In genomic region chr17:43010667-43011308, GRCh38 we compare ENCODE assay signal across 1 cellular context.
TF ChIP-seq lines count a peak whose summit lies in the region.

No MANE protein-coding gene starts in this region.

TF ChIP-seq in HepG2, 621 proteins besides CTCF, POLR2A, EP300 and RAD21 (continued from another document and continues in another):
- TF ChIP-seq ZNF614 (CRISPR knock-in tag; IDR thresholded peaks at IDR 0.05; ENCODE audit: borderline replicate concordance) = peak; percentile 95
- no peak; the same call in 1 of the 2 replicates for TF ChIP-seq ZNF431 (CRISPR knock-in tag; IDR thresholded peaks at IDR 0.05; ENCODE audit: borderline replicate concordance, low read depth)
- TF ChIP-seq FOXP4 (CRISPR knock-in tag; IDR thresholded peaks at IDR 0.05) = peak; percentile 71
- no peak for TF ChIP-seq REST (IDR thresholded peaks at IDR 0.05; ENCODE audit: borderline replicate concordance in 1 of 2, low read depth in 1 of 2, low read length in 2 of 2)
- peak; percentile 87 for TF ChIP-seq MLX (CRISPR knock-in tag; IDR thresholded peaks at IDR 0.05)
- peak; percentile 99 for TF ChIP-seq ZBTB26 (CRISPR knock-in tag; IDR thresholded peaks at IDR 0.05; ENCODE audit: borderline replicate concordance)
- no peak for TF ChIP-seq TCF12 (IDR thresholded peaks at IDR 0.05)
- no peak for TF ChIP-seq TCF12 (CRISPR knock-in tag; IDR thresholded peaks at IDR 0.05)
- no peak for TF ChIP-seq ZNF576 (CRISPR knock-in tag; IDR thresholded peaks at IDR 0.05)
- TF ChIP-seq ZBED4 (CRISPR knock-in tag; IDR thresholded peaks at IDR 0.05; ENCODE audit: borderline replicate concordance) = peak; percentile 37; the same call in 1 of the 2 replicates
- TF ChIP-seq MIXL1 (CRISPR knock-in tag; IDR thresholded peaks at IDR 0.05) = peak; percentile 56; the same call in 1 of the 2 replicates
- no peak; the same call in 1 of the 2 replicates for TF ChIP-seq ZNF205 (CRISPR knock-in tag; IDR thresholded peaks at IDR 0.05)
- TF ChIP-seq ZNF24 (IDR thresholded peaks at IDR 0.05) = peak; percentile 96
- TF ChIP-seq SIX4 (CRISPR knock-in tag; IDR thresholded peaks at IDR 0.05) = peak; percentile 69; the same call in 1 of the 2 replicates
- TF ChIP-seq ZNF20 (CRISPR knock-in tag; IDR thresholded peaks at IDR 0.05) = no peak
- TF ChIP-seq RERE (CRISPR knock-in tag; IDR thresholded peaks at IDR 0.05; ENCODE audit: low read depth) = peak; percentile 80; the same call in 1 of the 2 replicates
- peak; percentile 63 for TF ChIP-seq CEBPG (CRISPR knock-in tag; IDR thresholded peaks at IDR 0.05)
- peak; percentile 3; the same call in 1 of the 2 replicates for TF ChIP-seq DDIT3 (CRISPR knock-in tag; IDR thresholded peaks at IDR 0.05)
- TF ChIP-seq ZNF337 (CRISPR knock-in tag; IDR thresholded peaks at IDR 0.05; ENCODE audit: borderline replicate concordance, low read depth) = peak; percentile 60; the same call in 1 of the 2 replicates
- TF ChIP-seq HNF1A (IDR thresholded peaks at IDR 0.05; ENCODE audit: low read depth) = no peak; the same call in 1 of the 2 replicates
- TF ChIP-seq HNF1A (CRISPR knock-in tag; IDR thresholded peaks at IDR 0.05; ENCODE audit: borderline replicate concordance) = no peak; the same call in 1 of the 2 replicates
- TF ChIP-seq ZNF740 (CRISPR knock-in tag; IDR thresholded peaks at IDR 0.05) = 0 out of 2 replicates have a peak, but pooled peaks have one; percentile 27
- no peak for TF ChIP-seq ZNF335 (CRISPR knock-in tag; IDR thresholded peaks at IDR 0.05)
- peak; percentile 17; the same call in 1 of the 2 replicates for TF ChIP-seq SRF (IDR thresholded peaks at IDR 0.05; ENCODE audit: low read depth, low read length)
- peak; percentile 40; the same call in 1 of the 2 replicates for TF ChIP-seq SP5 (CRISPR knock-in tag; IDR thresholded peaks at IDR 0.05; ENCODE audit: borderline replicate concordance, low read depth)
- TF ChIP-seq REPIN1 (CRISPR knock-in tag; IDR thresholded peaks at IDR 0.05; ENCODE audit: borderline replicate concordance, low read depth) = peak; percentile 17; the same call in 1 of the 2 replicates
- TF ChIP-seq BRD4 (CRISPR knock-in tag; IDR thresholded peaks at IDR 0.05) = 0 out of 2 replicates have a peak, but pooled peaks have one; percentile 11
